In genomic region chr3:13494463-13495350, GRCh38 we compare ENCODE assay signal across 8 cellular contexts. TPM values are rescaled to one million over a fixed set of nuclear protein-coding genes. Genes with fewer than 3 reads are reported as not detected.
DNase-seq lines count a peak whose midpoint lies in the region; ATAC-seq, FAIRE-seq and TF ChIP-seq lines count a peak whose summit lies in the region.

No MANE protein-coding gene starts in this region.

- H3K27ac ChIP-seq in astrocyte (ENCODE audit: low read depth, low read length) (no peak overlapping the region), layer of hippocampus (ENCODE audit: low read depth, low read length) (peak overlapping the region; percentile 83), vagina (no peak overlapping the region)

- ATAC-seq in HG03432 (IDR thresholded peaks at IDR 0.05; ENCODE audit: unreplicated experiment): peak; percentile 45

- H3K4me3 ChIP-seq in AG10803 (ENCODE audit: low read length) (no peak overlapping the region), astrocyte (ENCODE audit: insufficient read depth, low read depth, low read length) (no peak overlapping the region), vagina (no peak overlapping the region)

- H3K4me3 Mint-ChIP-seq in astrocyte (ENCODE audit: unreplicated experiment): no peak overlapping the region

- intact Hi-C loops in vagina (cut with DNase I): loop anchor here (2.0 kb wide), 1 partner anchor 156 kb away; no protein-coding TSS in a partner anchor

- FAIRE-seq in astrocyte (lab: Jason Lieb, UNC): no peak

- H3K9me3 ChIP-seq in astrocyte (ENCODE audit: insufficient read depth, low read depth, low read length) (no peaks in the 10 kb centered on the region), vagina (no peaks in the 10 kb centered on the region)

- H2AFZ ChIP-seq in astrocyte (ENCODE audit: low read depth, low read length): no peak overlapping the region

- no peaks in the 10 kb centered on the region for H3K36me3 ChIP-seq in astrocyte (ENCODE audit: insufficient read depth, low read length)
- peaks cover 0 to 12% of the 10 kb centered on the region in 2 donors for H3K36me3 ChIP-seq in vagina

- peaks cover 16% of the 10 kb centered on the region for H3K27me3 Mint-ChIP-seq in astrocyte (ENCODE audit: low read depth, unreplicated experiment)

- no peaks in the 10 kb centered on the region for H3K27me3 ChIP-seq in astrocyte (ENCODE audit: insufficient read depth, low read length)
- H3K27me3 ChIP-seq in layer of hippocampus (ENCODE audit: control insufficient read depth, insufficient read depth, low read length): no peaks in the 10 kb centered on the region
- H3K27me3 ChIP-seq in vagina: no peaks in the 10 kb centered on the region

- H3K4me2 ChIP-seq in astrocyte (ENCODE audit: low read length): no peak overlapping the region

- no peak overlapping the region for H3K9ac ChIP-seq in astrocyte (ENCODE audit: low read length)

- no peaks in the 10 kb centered on the region for H3K79me2 ChIP-seq in astrocyte (ENCODE audit: insufficient read depth, low read length)

- DNase-seq in AG10803 (ENCODE audit: low read depth) (peak; percentile 36), astrocyte (ENCODE audit: low read depth) (no peak), vagina (ENCODE audit: extremely low spot score in 2 of 2) (no peak), NCI-H446 (lab: John Stamatoyannopoulos, UW) (no peak), DMS79 treated with DMSO at 0.1 percent for 48 hours (lab: John Stamatoyannopoulos, UW) (no peak), NCI-H1694 (lab: John Stamatoyannopoulos, UW) (no peak)

- H3K27ac Mint-ChIP-seq in astrocyte (ENCODE audit: unreplicated experiment): no peak overlapping the region

- H3K4me1 ChIP-seq in astrocyte (ENCODE audit: insufficient read depth, low read length) (no peaks in the 10 kb centered on the region), vagina (peaks cover 8% of the 10 kb centered on the region)

- no peak for TF ChIP-seq POLR2A in vagina (IDR thresholded peaks at IDR 0.05)

- peaks cover 7% of the 10 kb centered on the region for H3K4me1 Mint-ChIP-seq in astrocyte (ENCODE audit: low read depth, unreplicated experiment)

- H4K20me1 ChIP-seq in astrocyte (ENCODE audit: insufficient read depth, low read length): peaks cover 15% of the 10 kb centered on the region

- no peaks in the 10 kb centered on the region for H3K9me3 Mint-ChIP-seq in astrocyte (ENCODE audit: unreplicated experiment)

- H3K36me3 Mint-ChIP-seq in astrocyte (ENCODE audit: low read depth, unreplicated experiment): peaks cover 14% of the 10 kb centered on the region

- TF ChIP-seq CTCF in AG10803 (conservative IDR thresholded peaks at IDR 0.05; ENCODE audit: low read length) (peak; percentile 66), astrocyte (IDR thresholded peaks at IDR 0.05; ENCODE audit: insufficient read depth, low read depth, low read length) (peak; percentile 45), vagina (IDR thresholded peaks at IDR 0.05) (peak in 2 of 3 experiments; percentile 4 to 35)

RNA-seq across cellular contexts. Expression of gene HDAC11, which starts 14.6 kb away (rescaled TPM):
- total RNA-seq in astrocyte (8.6 and 9.5 TPM in 2 replicates), vagina (12.0 TPM)

RNA-seq across cellular contexts. Expression of gene FBLN2, which starts 54.2 kb away (rescaled TPM):
- total RNA-seq in astrocyte (36.6 and 57.3 TPM in 2 replicates), vagina (94.3 TPM)
